18 cellular contexts compared by ENCODE assay signal in the genomic region with DNA sequence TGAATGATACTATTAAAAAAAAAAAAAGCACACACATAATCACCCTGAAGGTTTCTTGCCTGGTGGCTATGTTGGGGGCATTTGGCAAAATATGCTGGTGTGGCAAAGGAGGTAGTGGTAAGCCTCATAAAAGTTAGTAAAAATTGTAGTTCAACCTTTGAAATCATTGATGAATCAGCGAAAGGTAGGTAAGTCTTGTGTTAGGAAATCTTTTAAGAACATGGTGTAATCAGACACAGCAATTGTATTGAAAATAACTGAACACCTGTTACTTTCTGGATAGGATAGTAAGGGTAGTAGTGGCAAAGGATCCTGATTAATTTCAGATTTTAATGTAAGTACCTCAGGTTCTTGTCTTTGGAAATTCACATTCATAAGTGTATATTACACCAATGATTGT. TPM values are rescaled to one million over a fixed set of nuclear protein-coding genes. Genes with fewer than 3 reads are reported as not detected.
DNase-seq lines count a peak whose midpoint lies in the region; ATAC-seq, FAIRE-seq and TF ChIP-seq lines count a peak whose summit lies in the region.
"Had no signal": no experiment of that assay in that cellular context is flagged by ENCODE, and none has a peak within 500 bp of the region (broad histone marks: within the 10 kb centered on the region; RNA-seq: fewer than 3 reads in every experiment).

No MANE protein-coding gene starts in this region.

- H3K27ac ChIP-seq in A549 (no peak overlapping the region), KOPT-K1 (ENCODE audit: low read depth, low read length, poor library complexity, severe bottlenecking) (peak overlapping the region; percentile 51), mammary epithelial cell (ENCODE audit: insufficient read depth, low read depth, low read length) (no peak overlapping the region)

- no peak for TF ChIP-seq RAD21 in A549 (conservative IDR thresholded peaks at IDR 0.05 in 1 of 2, IDR thresholded peaks at IDR 0.05 in 1 of 2)

- no peaks in the 10 kb centered on the region for H4K20me1 ChIP-seq in mammary epithelial cell (ENCODE audit: insufficient read depth, low read length)

- H3K36me3 ChIP-seq in KOPT-K1 (ENCODE audit: insufficient read depth, low read length) (peaks cover 74% of the 10 kb centered on the region), mammary epithelial cell (ENCODE audit: insufficient read depth, low read length) (peaks cover 38% of the 10 kb centered on the region)

- no peaks in the 10 kb centered on the region for H3K9me3 ChIP-seq in A549
- no peaks in the 10 kb centered on the region for H3K9me3 ChIP-seq in KOPT-K1 (ENCODE audit: insufficient read depth, low read length, poor library complexity, severe bottlenecking)
- no peaks in the 10 kb centered on the region for H3K9me3 ChIP-seq in T-helper 17 cell (ENCODE audit: control insufficient read depth, low read length, poor library complexity, severe bottlenecking)
- H3K9me3 ChIP-seq in mammary epithelial cell (replicated peaks; ENCODE audit: insufficient read depth, low read length) = no peaks in the 10 kb centered on the region
- H3K9me3 ChIP-seq: Caco-2 had no signal

- TF ChIP-seq CTCF in A549 (IDR thresholded peaks at IDR 0.05) = no peak
- no peak for TF ChIP-seq CTCF in mesothelial cell of epicardium (IDR thresholded peaks at IDR 0.05; ENCODE audit: unreplicated experiment)
- no peak for TF ChIP-seq CTCF in lower leg skin (IDR thresholded peaks at IDR 0.05)
- no peak for TF ChIP-seq CTCF in mammary epithelial cell (conservative IDR thresholded peaks at IDR 0.05 in 1 of 2, IDR thresholded peaks at IDR 0.05 in 1 of 2; ENCODE audit: extremely low read depth in 1 of 2, insufficient read depth in 1 of 2, low read depth in 1 of 2, low read length in 2 of 2)

- intact Hi-C loops in lower leg skin (cut with DNase I; ENCODE audit: low total_unique reads) (no loop called here), mammary epithelial cell (cut with micrococcal nuclease) (no loop called here)

- H3K4me1 Mint-ChIP-seq in T-helper 17 cell (peaks cover 10% of the 10 kb centered on the region), mesothelial cell of epicardium (peaks cover 37% of the 10 kb centered on the region)

- no peak overlapping the region for H3K9ac ChIP-seq in mammary epithelial cell (ENCODE audit: insufficient read depth, low read length)

- in situ Hi-C loops in mammary epithelial cell (cut with MboI; ENCODE audit: low sequenced_read_pairs in 2 of 2) = no loop called here

- H3K27me3 Mint-ChIP-seq in T-helper 17 cell (peaks cover 2% of the 10 kb centered on the region), mesothelial cell of epicardium (ENCODE audit: low read depth) (no peaks in the 10 kb centered on the region)
- H3K27me3 Mint-ChIP-seq: CD8-positive, alpha-beta memory T cell; IgD-negative memory B cell had no signal

- H3K4me3 Mint-ChIP-seq in T-helper 17 cell (no peak overlapping the region), mesothelial cell of epicardium (no peak overlapping the region)
- H3K4me3 Mint-ChIP-seq: CD14-positive monocyte; CD8-positive, alpha-beta memory T cell; GM23338; IgD-negative memory B cell had no signal

- no peak for TF ChIP-seq EP300 in A549 (IDR thresholded peaks at IDR 0.05)

- CTCF ChIA-PET in A549 (lab: Yijun Ruan, JAX) (interaction anchor here (2.6 kb wide), 1 partner anchor 165 kb away, joined by 10 read pairs; no protein-coding TSS in a partner anchor), mammary epithelial cell (lab: Charles Lee; ENCODE audit: low non-redundant PET) (no interaction called here)

- TF ChIP-seq POLR2A in A549 (IDR thresholded peaks at IDR 0.05; ENCODE audit: low read length) (no peak), lower leg skin (IDR thresholded peaks at IDR 0.05) (no peak)

- no peak for ATAC-seq in A549
- no peak for ATAC-seq in T-helper 17 cell
- ATAC-seq in GM18511 (IDR thresholded peaks at IDR 0.05; ENCODE audit: unreplicated experiment) = no peak
- ATAC-seq: GM23338 had no signal

- no peak for FAIRE-seq in A549 (lab: Jason Lieb, UNC)

- no peaks in the 10 kb centered on the region for H3K9me3 Mint-ChIP-seq in mesothelial cell of epicardium
- H3K9me3 Mint-ChIP-seq: CD8-positive, alpha-beta memory T cell; IgD-negative memory B cell had no signal

- 95% methylated on average over 1 of the region's 1 CpG for WGBS in A549 (ENCODE audit: missing lambda C conversion rate)
- 95 to 97% methylated on average over 1 of the region's 1 CpG for WGBS in lower leg skin, 2 donors
- 88% methylated on average over 1 of the region's 1 CpG for WGBS in mammary epithelial cell (ENCODE audit: low coverage, missing lambda C conversion rate)

- peak overlapping the region; percentile 2 for H3K27ac Mint-ChIP-seq in T-helper 17 cell
- peak overlapping the region; percentile 84 for H3K27ac Mint-ChIP-seq in mesothelial cell of epicardium
- H3K27ac Mint-ChIP-seq: GM23338, IgD-negative memory B cell had no signal

- BruUV-seq in mammary epithelial cell (replicated peaks; lab: Mats Ljungman, UMichigan) = no TSS peak

- POLR2A ChIA-PET in A549 (lab: Yijun Ruan, JAX) = no interaction called here

- no peak for DNase-seq in A549 (ENCODE audit: low read depth in 1 of 2, low spot score in 1 of 2)
- no peak for DNase-seq in T-helper 17 cell
- DNase-seq in mesothelial cell of epicardium (ENCODE audit: low spot score in 2 of 2, unreplicated experiment in 2 of 2) = no peak
- no peak for DNase-seq in lower leg skin (ENCODE audit: low spot score in 2 of 2)
- DNase-seq in NCI-H69 (lab: John Stamatoyannopoulos, UW) = no peak
- DNase-seq in mammary epithelial cell = no peak
- DNase-seq: Caco-2, DMS53, H7 had no signal

- no peaks in the 10 kb centered on the region for H3K27me3 ChIP-seq in mammary epithelial cell (ENCODE audit: insufficient read depth, low read length)

- dilution Hi-C loops in mammary epithelial cell (cut with HindIII; ENCODE audit: low sequenced_read_pairs) = no loop called here

- H3K79me2 ChIP-seq in mammary epithelial cell (ENCODE audit: insufficient read depth, low read length) = no peaks in the 10 kb centered on the region

- H3K4me1 ChIP-seq in A549 (no peaks in the 10 kb centered on the region), mammary epithelial cell (ENCODE audit: insufficient read depth, low read length) (peaks cover 6% of the 10 kb centered on the region)

- H3K4me2 ChIP-seq in A549 (no peak overlapping the region), mammary epithelial cell (ENCODE audit: insufficient read depth, low read depth, low read length) (no peak overlapping the region)
- H3K4me2 ChIP-seq: GM23338 had no signal

- H3K4me3 ChIP-seq in A549 = no peak overlapping the region
- H3K4me3 ChIP-seq in lower leg skin (ENCODE audit: low read depth, poor library complexity, severe bottlenecking) = no peak overlapping the region
- H3K4me3 ChIP-seq in mammary epithelial cell (replicated peaks in 1 of 3; ENCODE audit: insufficient read depth in 1 of 3, low read depth in 2 of 3, low read length in 3 of 3) = no peak overlapping the region
- H3K4me3 ChIP-seq: GM23338 had no signal

- H3K36me3 Mint-ChIP-seq in T-helper 17 cell (ENCODE audit: low read depth) = peaks cover 5% of the 10 kb centered on the region
- peaks cover 40% of the 10 kb centered on the region for H3K36me3 Mint-ChIP-seq in mesothelial cell of epicardium

- H2AFZ ChIP-seq in mammary epithelial cell (ENCODE audit: low read depth, low read length) = no peak overlapping the region
- H2AFZ ChIP-seq: GM23338 had no signal

RNA-seq across cellular contexts. Expression of a gene that starts 40.9 kb away (rescaled TPM):
- polyA plus RNA-seq in A549 (2011; rRNA removed) (not detected in 2 replicates), A549 (2017; fragmentation: RNase III; extraction: RNeasy Plus Mini Kit Qiagen cat#74134 plus additional on column Dnase treatment) (not detected in 3 replicates), mammary epithelial cell (0.32 TPM)
- polyA plus RNA-seq in A549 (2012; cell fraction: cytosol; rRNA removed) = not detected in 2 replicates
- polyA plus RNA-seq in A549 (2012; cell fraction: nucleus; rRNA removed) = not detected in 2 replicates
- not detected in 2 replicates for polyA minus RNA-seq in A549 (2011; rRNA and poly(A)+ RNA removed)
- total RNA-seq in T-helper 17 cell (not detected), mesothelial cell of epicardium (0.42 TPM in 1 of 3 replicates, not detected in the others), lower leg skin (1,000 to 10,000 TPM; 5,202 to 6,742 (median 5,683) TPM), mammary epithelial cell (not detected)
- polyA minus RNA-seq in mammary epithelial cell = not detected
- total RNA-seq: A673; Caco-2; CD8-positive, alpha-beta memory T cell; GM23338; H7 had no signal
- polyA plus RNA-seq: BJ; CD14-positive monocyte; CD8-positive, alpha-beta memory T cell; IgD-negative memory B cell had no signal

RNA-seq across cellular contexts. Expression of a gene that starts 46.1 kb away (rescaled TPM):
- polyA plus RNA-seq in A549 (2011; rRNA removed) (132 and 144 TPM in 2 replicates), A549 (2017; fragmentation: RNase III; extraction: RNeasy Plus Mini Kit Qiagen cat#74134 plus additional on column Dnase treatment) (36.3 to 43.4 TPM (median 42.9 TPM) in 3 replicates), mammary epithelial cell (12.2 TPM)
- 36.8 and 40.4 TPM in 2 replicates for polyA plus RNA-seq in A549 (2012; cell fraction: cytosol; rRNA removed)
- 17.0 and 17.3 TPM in 2 replicates for polyA plus RNA-seq in A549 (2012; cell fraction: nucleus; rRNA removed)
- polyA minus RNA-seq in A549 (2011; rRNA and poly(A)+ RNA removed) = 149 and 173 TPM in 2 replicates
- total RNA-seq in T-helper 17 cell (10 to 100 TPM; 10.5 to 16.1 TPM), mesothelial cell of epicardium (201 to 205 TPM (median 205 TPM) in 3 replicates), lower leg skin (100 to 1,000 TPM in 1 of 4 donors, 10 to 100 TPM in 3; 64.3 to 124 (median 77.2) TPM), mammary epithelial cell (10 to 100 TPM in 1 of 2 donors, 1 to 10 TPM in 1; 8.3 to 15.1 TPM)
- polyA minus RNA-seq in mammary epithelial cell = 40.7 TPM

RNA-seq across cellular contexts. Expression of a gene that starts 53.8 kb away (rescaled TPM):
- polyA plus RNA-seq in A549 (2011; rRNA removed) = 1.4 and 2.1 TPM in 2 replicates
- 0.69 TPM in 2 replicates for polyA plus RNA-seq in A549 (2012; cell fraction: cytosol; rRNA removed)
- polyA plus RNA-seq in A549 (2012; cell fraction: nucleus; rRNA removed) = 0.55 and 0.61 TPM in 2 replicates
- 0.34 to 0.37 TPM (median 0.36 TPM) in 3 replicates for polyA plus RNA-seq in A549 (2017; fragmentation: RNase III; extraction: RNeasy Plus Mini Kit Qiagen cat#74134 plus additional on column Dnase treatment)
- polyA minus RNA-seq in A549 (2011; rRNA and poly(A)+ RNA removed) = 1.4 and 1.8 TPM in 2 replicates
- not detected for total RNA-seq in T-helper 17 cell
- total RNA-seq in mesothelial cell of epicardium = 0.11 to 0.22 TPM in 2 of 3 replicates, not detected in the other
- total RNA-seq in lower leg skin = 1 to 10 TPM in 1 of 4 donors, under 1 TPM in 1, not detected in 2; 0.93 to 1.0 TPM
- total RNA-seq in mammary epithelial cell = under 1 TPM; 0.17 to 0.73 TPM
- 7.4 TPM for polyA plus RNA-seq in mammary epithelial cell
- polyA minus RNA-seq in mammary epithelial cell = 26.7 TPM
- total RNA-seq: CD8-positive, alpha-beta memory T cell; GM23338; H7; HT1080 had no signal
- polyA plus RNA-seq: BJ; CD14-positive monocyte; CD8-positive, alpha-beta memory T cell; GM23338; IgD-negative memory B cell had no signal

Comparison
In these comparisons a context has a peak if more than half of its experiments do, and no peak if none do; other contexts are left out.
1. RNA of a gene that starts 40.9 kb away (total RNA-seq): 5,202 to 6,742 TPM in lower leg skin; 0.42 TPM in mesothelial cell of epicardium, not detected in T-helper 17 cell and not detected in mammary epithelial cell; every median in the first group is over 1,000 times any median in the second.